ENCODE assay signal across 8 cellular contexts in genomic region chr20:2871555-2872303, GRCh38. TPM values are rescaled to one million over a fixed set of nuclear protein-coding genes. Genes with fewer than 3 reads are reported as not detected.
DNase-seq lines count a peak whose midpoint lies in the region; ATAC-seq and TF ChIP-seq lines count a peak whose summit lies in the region.

No MANE protein-coding gene starts in this region.

- ATAC-seq in gastrocnemius medialis (no peak), GM19463 (IDR thresholded peaks at IDR 0.05; ENCODE audit: unreplicated experiment) (no peak), HG03432 (IDR thresholded peaks at IDR 0.05; ENCODE audit: unreplicated experiment) (no peak)

- intact Hi-C loops in gastrocnemius medialis (cut with DNase I; ENCODE audit: low total_unique reads), result loop anchor here (2.0 to 10.0 kb wide), 5 partner anchors 113 to 536 kb away; partner anchors contain the start of genes DNAAF9, MRPS26 and NOP56

- H3K27ac ChIP-seq in VCaP (peak overlapping the region; percentile 90; the same call in 1 of the 2 replicates), gastrocnemius medialis (peak overlapping the region in 1 of 4 donors; percentile 71)

- H3K27me3 ChIP-seq in gastrocnemius medialis, result no peaks in the 10 kb centered on the region

- no peaks in the 10 kb centered on the region for H3K36me3 ChIP-seq in gastrocnemius medialis

- H3K4me3 ChIP-seq in GM12865 (ENCODE audit: low read depth, low read length), result peak overlapping the region; percentile 99
- H3K4me3 ChIP-seq in fibroblast of villous mesenchyme (ENCODE audit: low read depth, low read length), result peak overlapping the region; percentile 81
- H3K4me3 ChIP-seq in gastrocnemius medialis, result peak overlapping the region; percentile 74 to 99 (median 90)

- H3K9me3 ChIP-seq in gastrocnemius medialis, result no peaks in the 10 kb centered on the region

- TF ChIP-seq POLR2A in gastrocnemius medialis (IDR thresholded peaks at IDR 0.05), result no peak

- DNase-seq in GM12865 (ENCODE audit: low read depth) (no peak), fibroblast of villous mesenchyme (ENCODE audit: low read depth) (no peak), gastrocnemius medialis (no peak), NCI-H748 (lab: John Stamatoyannopoulos, UW; ENCODE audit: unreplicated experiment) (no peak), AML-193 (lab: John Stamatoyannopoulos, UW) (no peak)

- TF ChIP-seq CTCF in GM12865 (IDR thresholded peaks at IDR 0.05; ENCODE audit: insufficient read depth, low read depth, low read length, missing control alignments) (no peak), VCaP (conservative IDR thresholded peaks at IDR 0.05) (no peak), fibroblast of villous mesenchyme (IDR thresholded peaks at IDR 0.05; ENCODE audit: insufficient read depth, low read depth, low read length) (no peak), gastrocnemius medialis (IDR thresholded peaks at IDR 0.05 in 4 of 5, conservative IDR thresholded peaks at IDR 0.05 in 1 of 5) (no peak)

- H3K4me1 ChIP-seq in gastrocnemius medialis, result peaks cover 18 to 21% of the 10 kb centered on the region in 2 donors

- in situ Hi-C loops in gastrocnemius medialis (cut with MboI; ENCODE audit: low sequenced_read_pairs in 4 of 4), result loop anchor here in 1 of 4 donors (25.0 kb wide), 1 partner anchor 209 kb away; the partner anchor contains the start of genes IDH3B and NOP56

RNA-seq across cellular contexts. Expression of gene PTPRA, which starts 1.6 kb away (rescaled TPM):
- total RNA-seq in fibroblast of villous mesenchyme, result 20.6 and 41.5 TPM in 2 replicates
- 10 to 100 TPM; 18.9 to 32.5 (median 27.3) TPM for total RNA-seq in gastrocnemius medialis

RNA-seq across cellular contexts. Expression of gene VPS16, which starts 31.2 kb away (rescaled TPM):
- total RNA-seq in fibroblast of villous mesenchyme (48.6 and 51.0 TPM in 2 replicates), gastrocnemius medialis (10 to 100 TPM; 17.3 to 26.4 (median 21.6) TPM)

RNA-seq across cellular contexts. Expression of gene PCED1A, which starts 31.3 kb away (rescaled TPM):
- total RNA-seq in fibroblast of villous mesenchyme (32.5 and 32.8 TPM in 2 replicates), gastrocnemius medialis (1 to 10 TPM; 2.6 to 9.3 (median 5.7) TPM)

RNA-seq across cellular contexts. Expression of gene TMEM239, which starts 55.6 kb away (rescaled TPM):
- total RNA-seq in fibroblast of villous mesenchyme (0.43 TPM in 1 of 2 replicates, not detected in the other), gastrocnemius medialis (not detected)

RNA-seq across cellular contexts. Expression of gene C20orf141, which starts 56.9 kb away (rescaled TPM):
- 0.32 TPM in 1 of 2 replicates, not detected in the other for total RNA-seq in fibroblast of villous mesenchyme
- not detected for total RNA-seq in gastrocnemius medialis
